ENCODE assay signal across 2 cellular contexts in the genomic region with DNA sequence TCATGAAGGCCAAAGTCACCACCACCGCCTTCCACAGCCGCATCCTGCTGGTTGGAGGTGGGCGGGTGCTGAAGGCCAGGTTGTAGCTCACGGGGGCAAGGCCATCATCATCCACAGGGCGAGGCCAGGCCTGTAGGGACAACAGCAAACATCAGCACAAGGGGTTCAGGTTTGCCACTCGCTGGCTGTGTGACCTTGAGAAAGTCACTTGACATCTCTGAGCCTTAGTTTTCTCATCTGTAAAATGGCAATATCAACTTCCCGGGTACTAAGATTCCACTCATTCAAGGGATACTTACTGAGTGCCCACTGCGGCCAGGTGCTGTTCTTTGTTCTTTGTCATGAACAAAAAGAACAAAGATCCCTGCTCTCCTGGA.
A peak's percentile ranks its signal among the peaks of the same experiment; 100 is the strongest.
TF ChIP-seq lines count a peak whose summit lies in the region.

No MANE protein-coding gene starts in this region.

TF ChIP-seq in A549, 52 proteins besides CTCF, POLR2A, EP300 and RAD21:
- TF ChIP-seq KDM1A (IDR thresholded peaks at IDR 0.05; ENCODE audit: low read depth) (0 out of 2 replicates have a peak, but pooled peaks have one; percentile 53), TFCP2L1 (CRISPR knock-in tag; IDR thresholded peaks at IDR 0.05) (no peak), NPAS2 (CRISPR knock-in tag; IDR thresholded peaks at IDR 0.05; ENCODE audit: borderline replicate concordance) (no peak), CHD2 (IDR thresholded peaks at IDR 0.05; ENCODE audit: low read length, partially characterized antibody) (no peak), HDAC2 (IDR thresholded peaks at IDR 0.05) (no peak), HEYL (CRISPR knock-in tag; IDR thresholded peaks at IDR 0.05) (no peak), PHF8 (IDR thresholded peaks at IDR 0.05; ENCODE audit: borderline replicate concordance, low read depth) (no peak), RCOR1 (IDR thresholded peaks at IDR 0.05; ENCODE audit: low read depth, low read length) (no peak), EHF (CRISPR knock-in tag; IDR thresholded peaks at IDR 0.05) (no peak), ZFP36 (IDR thresholded peaks at IDR 0.05; ENCODE audit: borderline replicate concordance, partially characterized antibody) (peak; percentile 23)
- TF ChIP-seq, protein P1, sequence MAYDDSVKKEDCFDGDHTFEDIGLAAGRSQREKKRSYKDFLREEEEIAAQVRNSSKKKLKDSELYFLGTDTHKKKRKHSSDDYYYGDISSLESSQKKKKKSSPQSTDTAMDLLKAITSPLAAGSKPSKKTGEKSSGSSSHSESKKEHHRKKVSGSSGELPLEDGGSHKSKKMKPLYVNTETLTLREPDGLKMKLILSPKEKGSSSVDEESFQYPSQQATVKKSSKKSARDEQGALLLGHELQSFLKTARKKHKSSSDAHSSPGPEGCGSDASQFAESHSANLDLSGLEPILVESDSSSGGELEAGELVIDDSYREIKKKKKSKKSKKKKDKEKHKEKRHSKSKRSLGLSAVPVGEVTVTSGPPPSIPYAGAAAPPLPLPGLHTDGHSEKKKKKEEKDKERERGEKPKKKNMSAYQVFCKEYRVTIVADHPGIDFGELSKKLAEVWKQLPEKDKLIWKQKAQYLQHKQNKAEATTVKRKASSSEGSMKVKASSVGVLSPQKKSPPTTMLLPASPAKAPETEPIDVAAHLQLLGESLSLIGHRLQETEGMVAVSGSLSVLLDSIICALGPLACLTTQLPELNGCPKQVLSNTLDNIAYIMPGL (CRISPR knock-in tag; IDR thresholded peaks at IDR 0.05; ENCODE audit: borderline replicate concordance), result no peak

TF ChIP-seq in K562, 482 proteins besides CTCF, POLR2A, EP300 and RAD21 (continues in another document):
- TF ChIP-seq, protein P2, sequence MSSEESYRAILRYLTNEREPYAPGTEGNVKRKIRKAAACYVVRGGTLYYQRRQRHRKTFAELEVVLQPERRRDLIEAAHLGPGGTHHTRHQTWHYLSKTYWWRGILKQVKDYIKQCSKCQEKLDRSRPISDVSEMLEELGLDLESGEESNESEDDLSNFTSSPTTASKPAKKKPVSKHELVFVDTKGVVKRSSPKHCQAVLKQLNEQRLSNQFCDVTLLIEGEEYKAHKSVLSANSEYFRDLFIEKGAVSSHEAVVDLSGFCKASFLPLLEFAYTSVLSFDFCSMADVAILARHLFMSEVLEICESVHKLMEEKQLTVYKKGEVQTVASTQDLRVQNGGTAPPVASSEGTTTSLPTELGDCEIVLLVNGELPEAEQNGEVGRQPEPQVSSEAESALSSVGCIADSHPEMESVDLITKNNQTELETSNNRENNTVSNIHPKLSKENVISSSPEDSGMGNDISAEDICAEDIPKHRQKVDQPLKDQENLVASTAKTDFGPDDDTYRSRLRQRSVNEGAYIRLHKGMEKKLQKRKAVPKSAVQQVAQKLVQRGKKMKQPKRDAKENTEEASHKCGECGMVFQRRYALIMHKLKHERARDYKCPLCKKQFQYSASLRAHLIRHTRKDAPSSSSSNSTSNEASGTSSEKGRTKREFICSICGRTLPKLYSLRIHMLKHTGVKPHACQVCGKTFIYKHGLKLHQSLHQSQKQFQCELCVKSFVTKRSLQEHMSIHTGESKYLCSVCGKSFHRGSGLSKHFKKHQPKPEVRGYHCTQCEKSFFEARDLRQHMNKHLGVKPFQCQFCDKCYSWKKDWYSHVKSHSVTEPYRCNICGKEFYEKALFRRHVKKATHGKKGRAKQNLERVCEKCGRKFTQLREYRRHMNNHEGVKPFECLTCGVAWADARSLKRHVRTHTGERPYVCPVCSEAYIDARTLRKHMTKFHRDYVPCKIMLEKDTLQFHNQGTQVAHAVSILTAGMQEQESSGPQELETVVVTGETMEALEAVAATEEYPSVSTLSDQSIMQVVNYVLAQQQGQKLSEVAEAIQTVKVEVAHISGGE (CRISPR knock-in tag; IDR thresholded peaks at IDR 0.05), result no peak
- TF ChIP-seq, protein P3, sequence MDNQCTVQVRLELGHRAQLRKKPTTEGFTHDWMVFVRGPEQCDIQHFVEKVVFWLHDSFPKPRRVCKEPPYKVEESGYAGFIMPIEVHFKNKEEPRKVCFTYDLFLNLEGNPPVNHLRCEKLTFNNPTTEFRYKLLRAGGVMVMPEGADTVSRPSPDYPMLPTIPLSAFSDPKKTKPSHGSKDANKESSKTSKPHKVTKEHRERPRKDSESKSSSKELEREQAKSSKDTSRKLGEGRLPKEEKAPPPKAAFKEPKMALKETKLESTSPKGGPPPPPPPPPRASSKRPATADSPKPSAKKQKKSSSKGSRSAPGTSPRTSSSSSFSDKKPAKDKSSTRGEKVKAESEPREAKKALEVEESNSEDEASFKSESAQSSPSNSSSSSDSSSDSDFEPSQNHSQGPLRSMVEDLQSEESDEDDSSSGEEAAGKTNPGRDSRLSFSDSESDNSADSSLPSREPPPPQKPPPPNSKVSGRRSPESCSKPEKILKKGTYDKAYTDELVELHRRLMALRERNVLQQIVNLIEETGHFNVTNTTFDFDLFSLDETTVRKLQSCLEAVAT (IDR thresholded peaks at IDR 0.05), result no peak
- TF ChIP-seq SMARCA5 (IDR thresholded peaks at IDR 0.05), result peak; percentile 65; the same call in 1 of the 2 replicates
- TF ChIP-seq YBX1 (IDR thresholded peaks at IDR 0.05), result no peak
- peak; percentile 89 for TF ChIP-seq ADNP (tag; IDR thresholded peaks at IDR 0.05)
- peak; percentile 93 for TF ChIP-seq BCOR (IDR thresholded peaks at IDR 0.05)
- no peak for TF ChIP-seq HNRNPUL1 (IDR thresholded peaks at IDR 0.05; ENCODE audit: low read length)
- TF ChIP-seq, protein P4, sequence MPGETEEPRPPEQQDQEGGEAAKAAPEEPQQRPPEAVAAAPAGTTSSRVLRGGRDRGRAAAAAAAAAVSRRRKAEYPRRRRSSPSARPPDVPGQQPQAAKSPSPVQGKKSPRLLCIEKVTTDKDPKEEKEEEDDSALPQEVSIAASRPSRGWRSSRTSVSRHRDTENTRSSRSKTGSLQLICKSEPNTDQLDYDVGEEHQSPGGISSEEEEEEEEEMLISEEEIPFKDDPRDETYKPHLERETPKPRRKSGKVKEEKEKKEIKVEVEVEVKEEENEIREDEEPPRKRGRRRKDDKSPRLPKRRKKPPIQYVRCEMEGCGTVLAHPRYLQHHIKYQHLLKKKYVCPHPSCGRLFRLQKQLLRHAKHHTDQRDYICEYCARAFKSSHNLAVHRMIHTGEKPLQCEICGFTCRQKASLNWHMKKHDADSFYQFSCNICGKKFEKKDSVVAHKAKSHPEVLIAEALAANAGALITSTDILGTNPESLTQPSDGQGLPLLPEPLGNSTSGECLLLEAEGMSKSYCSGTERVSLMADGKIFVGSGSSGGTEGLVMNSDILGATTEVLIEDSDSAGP (CRISPR knock-in tag; IDR thresholded peaks at IDR 0.05), result no peak
- TF ChIP-seq HDGF (IDR thresholded peaks at IDR 0.05), result no peak
- TF ChIP-seq, protein P5, sequence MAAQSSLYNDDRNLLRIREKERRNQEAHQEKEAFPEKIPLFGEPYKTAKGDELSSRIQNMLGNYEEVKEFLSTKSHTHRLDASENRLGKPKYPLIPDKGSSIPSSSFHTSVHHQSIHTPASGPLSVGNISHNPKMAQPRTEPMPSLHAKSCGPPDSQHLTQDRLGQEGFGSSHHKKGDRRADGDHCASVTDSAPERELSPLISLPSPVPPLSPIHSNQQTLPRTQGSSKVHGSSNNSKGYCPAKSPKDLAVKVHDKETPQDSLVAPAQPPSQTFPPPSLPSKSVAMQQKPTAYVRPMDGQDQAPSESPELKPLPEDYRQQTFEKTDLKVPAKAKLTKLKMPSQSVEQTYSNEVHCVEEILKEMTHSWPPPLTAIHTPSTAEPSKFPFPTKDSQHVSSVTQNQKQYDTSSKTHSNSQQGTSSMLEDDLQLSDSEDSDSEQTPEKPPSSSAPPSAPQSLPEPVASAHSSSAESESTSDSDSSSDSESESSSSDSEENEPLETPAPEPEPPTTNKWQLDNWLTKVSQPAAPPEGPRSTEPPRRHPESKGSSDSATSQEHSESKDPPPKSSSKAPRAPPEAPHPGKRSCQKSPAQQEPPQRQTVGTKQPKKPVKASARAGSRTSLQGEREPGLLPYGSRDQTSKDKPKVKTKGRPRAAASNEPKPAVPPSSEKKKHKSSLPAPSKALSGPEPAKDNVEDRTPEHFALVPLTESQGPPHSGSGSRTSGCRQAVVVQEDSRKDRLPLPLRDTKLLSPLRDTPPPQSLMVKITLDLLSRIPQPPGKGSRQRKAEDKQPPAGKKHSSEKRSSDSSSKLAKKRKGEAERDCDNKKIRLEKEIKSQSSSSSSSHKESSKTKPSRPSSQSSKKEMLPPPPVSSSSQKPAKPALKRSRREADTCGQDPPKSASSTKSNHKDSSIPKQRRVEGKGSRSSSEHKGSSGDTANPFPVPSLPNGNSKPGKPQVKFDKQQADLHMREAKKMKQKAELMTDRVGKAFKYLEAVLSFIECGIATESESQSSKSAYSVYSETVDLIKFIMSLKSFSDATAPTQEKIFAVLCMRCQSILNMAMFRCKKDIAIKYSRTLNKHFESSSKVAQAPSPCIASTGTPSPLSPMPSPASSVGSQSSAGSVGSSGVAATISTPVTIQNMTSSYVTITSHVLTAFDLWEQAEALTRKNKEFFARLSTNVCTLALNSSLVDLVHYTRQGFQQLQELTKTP (IDR thresholded peaks at IDR 0.05; ENCODE audit: low read depth in 1 of 2, partially characterized antibody in 2 of 2), result no peak
- TF ChIP-seq, protein P6, sequence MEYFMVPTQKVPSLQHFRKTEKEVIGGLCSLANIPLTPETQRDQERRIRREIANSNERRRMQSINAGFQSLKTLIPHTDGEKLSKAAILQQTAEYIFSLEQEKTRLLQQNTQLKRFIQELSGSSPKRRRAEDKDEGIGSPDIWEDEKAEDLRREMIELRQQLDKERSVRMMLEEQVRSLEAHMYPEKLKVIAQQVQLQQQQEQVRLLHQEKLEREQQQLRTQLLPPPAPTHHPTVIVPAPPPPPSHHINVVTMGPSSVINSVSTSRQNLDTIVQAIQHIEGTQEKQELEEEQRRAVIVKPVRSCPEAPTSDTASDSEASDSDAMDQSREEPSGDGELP (CRISPR knock-in tag; IDR thresholded peaks at IDR 0.05; ENCODE audit: borderline replicate concordance), result no peak
- no peak for TF ChIP-seq TAF15 (IDR thresholded peaks at IDR 0.05; ENCODE audit: low read depth, low read length)
- no peak for TF ChIP-seq SREBF1 (IDR thresholded peaks at IDR 0.05; ENCODE audit: borderline replicate concordance, low read depth, low read length)
- no peak for TF ChIP-seq DMBX1 (CRISPR knock-in tag; IDR thresholded peaks at IDR 0.05; ENCODE audit: borderline replicate concordance)
- no peak for TF ChIP-seq COPS2 (conservative IDR thresholded peaks at IDR 0.05)
- peak; percentile 21 for TF ChIP-seq PHF20 (IDR thresholded peaks at IDR 0.05; ENCODE audit: partially characterized antibody)
- 0 out of 2 replicates have a peak, but pooled peaks have one; percentile 22 for TF ChIP-seq ESRRA (IDR thresholded peaks at IDR 0.05; ENCODE audit: borderline replicate concordance, low read depth)
- TF ChIP-seq, protein P7, sequence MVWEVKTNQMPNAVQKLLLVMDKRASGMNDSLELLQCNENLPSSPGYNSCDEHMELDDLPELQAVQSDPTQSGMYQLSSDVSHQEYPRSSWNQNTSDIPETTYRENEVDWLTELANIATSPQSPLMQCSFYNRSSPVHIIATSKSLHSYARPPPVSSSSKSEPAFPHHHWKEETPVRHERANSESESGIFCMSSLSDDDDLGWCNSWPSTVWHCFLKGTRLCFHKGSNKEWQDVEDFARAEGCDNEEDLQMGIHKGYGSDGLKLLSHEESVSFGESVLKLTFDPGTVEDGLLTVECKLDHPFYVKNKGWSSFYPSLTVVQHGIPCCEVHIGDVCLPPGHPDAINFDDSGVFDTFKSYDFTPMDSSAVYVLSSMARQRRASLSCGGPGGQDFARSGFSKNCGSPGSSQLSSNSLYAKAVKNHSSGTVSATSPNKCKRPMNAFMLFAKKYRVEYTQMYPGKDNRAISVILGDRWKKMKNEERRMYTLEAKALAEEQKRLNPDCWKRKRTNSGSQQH (CRISPR knock-in tag; IDR thresholded peaks at IDR 0.05), result no peak
- TF ChIP-seq RCOR1 (IDR thresholded peaks at IDR 0.05; ENCODE audit: borderline replicate concordance in 1 of 2, low read depth in 2 of 2, low read length in 2 of 2), result 0 out of 4 replicates have a peak, but pooled peaks of 1 of the 2 experiments have one; percentile 22
- TF ChIP-seq HDAC6 (IDR thresholded peaks at IDR 0.05; ENCODE audit: low read depth, low read length), result no peak
- TF ChIP-seq KDM1A (IDR thresholded peaks at IDR 0.05), result peak; percentile 49 to 80
- TF ChIP-seq, protein P8, sequence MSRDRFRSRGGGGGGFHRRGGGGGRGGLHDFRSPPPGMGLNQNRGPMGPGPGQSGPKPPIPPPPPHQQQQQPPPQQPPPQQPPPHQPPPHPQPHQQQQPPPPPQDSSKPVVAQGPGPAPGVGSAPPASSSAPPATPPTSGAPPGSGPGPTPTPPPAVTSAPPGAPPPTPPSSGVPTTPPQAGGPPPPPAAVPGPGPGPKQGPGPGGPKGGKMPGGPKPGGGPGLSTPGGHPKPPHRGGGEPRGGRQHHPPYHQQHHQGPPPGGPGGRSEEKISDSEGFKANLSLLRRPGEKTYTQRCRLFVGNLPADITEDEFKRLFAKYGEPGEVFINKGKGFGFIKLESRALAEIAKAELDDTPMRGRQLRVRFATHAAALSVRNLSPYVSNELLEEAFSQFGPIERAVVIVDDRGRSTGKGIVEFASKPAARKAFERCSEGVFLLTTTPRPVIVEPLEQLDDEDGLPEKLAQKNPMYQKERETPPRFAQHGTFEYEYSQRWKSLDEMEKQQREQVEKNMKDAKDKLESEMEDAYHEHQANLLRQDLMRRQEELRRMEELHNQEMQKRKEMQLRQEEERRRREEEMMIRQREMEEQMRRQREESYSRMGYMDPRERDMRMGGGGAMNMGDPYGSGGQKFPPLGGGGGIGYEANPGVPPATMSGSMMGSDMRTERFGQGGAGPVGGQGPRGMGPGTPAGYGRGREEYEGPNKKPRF (IDR thresholded peaks at IDR 0.05; ENCODE audit: low read depth, low read length), result no peak
- TF ChIP-seq TBP (optimal IDR thresholded peaks at IDR 0.05; ENCODE audit: low read depth, low read length), result no peak
- TF ChIP-seq FOXJ3 (CRISPR knock-in tag; IDR thresholded peaks at IDR 0.05), result no peak
- TF ChIP-seq ZEB2 (IDR thresholded peaks at IDR 0.05), result no peak
- no peak for TF ChIP-seq FOXJ2 (tag; IDR thresholded peaks at IDR 0.05)
- TF ChIP-seq, protein P9, sequence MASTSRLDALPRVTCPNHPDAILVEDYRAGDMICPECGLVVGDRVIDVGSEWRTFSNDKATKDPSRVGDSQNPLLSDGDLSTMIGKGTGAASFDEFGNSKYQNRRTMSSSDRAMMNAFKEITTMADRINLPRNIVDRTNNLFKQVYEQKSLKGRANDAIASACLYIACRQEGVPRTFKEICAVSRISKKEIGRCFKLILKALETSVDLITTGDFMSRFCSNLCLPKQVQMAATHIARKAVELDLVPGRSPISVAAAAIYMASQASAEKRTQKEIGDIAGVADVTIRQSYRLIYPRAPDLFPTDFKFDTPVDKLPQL (IDR thresholded peaks at IDR 0.05; ENCODE audit: extremely low read depth, insufficient read length), result no peak
- TF ChIP-seq ZNF644 (tag; IDR thresholded peaks at IDR 0.05; ENCODE audit: low read depth), result no peak
- no peak for TF ChIP-seq GATAD2A (IDR thresholded peaks at IDR 0.05)
- TF ChIP-seq POLR2H (tag; IDR thresholded peaks at IDR 0.05; ENCODE audit: low read depth), result no peak
- TF ChIP-seq RBM25 (IDR thresholded peaks at IDR 0.05; ENCODE audit: low read depth, low read length, severe bottlenecking), result peak; percentile 91
- no peak for TF ChIP-seq ZNF354B (CRISPR knock-in tag; IDR thresholded peaks at IDR 0.05)
- peak; percentile 75 for TF ChIP-seq ZFP36 (IDR thresholded peaks at IDR 0.05; ENCODE audit: low read depth, low read length, partially characterized antibody)
- 0 out of 2 replicates have a peak, but pooled peaks have one; percentile 52 for TF ChIP-seq PTBP1 (IDR thresholded peaks at IDR 0.05; ENCODE audit: low read depth, low read length)
